In genomic region chr3:49804141-49805041, GRCh38 we compare ENCODE assay signal across 6 cellular contexts. TPM values are rescaled to one million over a fixed set of nuclear protein-coding genes. Genes with fewer than 3 reads are reported as not detected.
DNase-seq lines count a peak whose midpoint lies in the region; TF ChIP-seq lines count a peak whose summit lies in the region.

No MANE protein-coding gene starts in this region.

- H3K27ac ChIP-seq in breast epithelium (peak overlapping the region; percentile 90 to 97), neural progenitor cell (no peak overlapping the region)

- TF ChIP-seq POLR2A in breast epithelium (IDR thresholded peaks at IDR 0.05): no peak

- no peak overlapping the region for H2AFZ ChIP-seq in neural progenitor cell (replicated peaks)

- peak overlapping the region; percentile 87 for H3K4me2 ChIP-seq in neural progenitor cell

- DNase-seq in HAP-1 (ENCODE audit: low spot score in 2 of 2) (no peak), breast epithelium (ENCODE audit: low spot score in 2 of 2) (no peak), neural progenitor cell (ENCODE audit: low spot score) (no peak), HuH-7.5 (ENCODE audit: low spot score) (no peak), HCEC 1CT (no peak), SW 1271 (lab: John Stamatoyannopoulos, UW) (no peak)

- H3K27me3 ChIP-seq in HAP-1 (ENCODE audit: low read depth): no peaks in the 10 kb centered on the region
- H3K27me3 ChIP-seq in breast epithelium: no peaks in the 10 kb centered on the region
- peaks cover 40% of the 10 kb centered on the region for H3K27me3 ChIP-seq in neural progenitor cell

- in situ Hi-C loops in HAP-1 (cut with MboI; ENCODE audit: low sequenced_read_pairs): no loop called here

- no peak overlapping the region for H3K27ac Mint-ChIP-seq in neural progenitor cell

- TF ChIP-seq CTCF in breast epithelium (IDR thresholded peaks at IDR 0.05) (no peak), neural progenitor cell (IDR thresholded peaks at IDR 0.05) (no peak)

- no peak overlapping the region for H3K9ac ChIP-seq in neural progenitor cell

- H3K27me3 Mint-ChIP-seq in neural progenitor cell (ENCODE audit: insufficient read depth, low read depth): peaks cover 26% of the 10 kb centered on the region

- peaks cover 18% of the 10 kb centered on the region for H3F3A ChIP-seq in neural progenitor cell (ENCODE audit: low read depth)

- peaks cover 3% of the 10 kb centered on the region for H4K20me1 ChIP-seq in neural progenitor cell (ENCODE audit: low read depth)

- H3K9me3 ChIP-seq in HAP-1 (no peaks in the 10 kb centered on the region), breast epithelium (no peaks in the 10 kb centered on the region), neural progenitor cell (ENCODE audit: low read depth) (no peaks in the 10 kb centered on the region)

- H3K36me3 ChIP-seq in HAP-1 (replicated peaks) (no peaks in the 10 kb centered on the region), breast epithelium (peaks cover 4% of the 10 kb centered on the region), neural progenitor cell (no peaks in the 10 kb centered on the region)

- H3K79me2 ChIP-seq in neural progenitor cell (ENCODE audit: low read depth): no peaks in the 10 kb centered on the region

- H3K4me1 ChIP-seq in HAP-1: no peaks in the 10 kb centered on the region
- peaks cover 18 to 29% of the 10 kb centered on the region in 2 donors for H3K4me1 ChIP-seq in breast epithelium
- H3K4me1 ChIP-seq in neural progenitor cell: peaks cover 22% of the 10 kb centered on the region

- H3K4me3 ChIP-seq in HAP-1: peak overlapping the region; percentile 92; the same call in 1 of the 2 replicates
- peak overlapping the region; percentile 84 to 90 (median 89) for H3K4me3 ChIP-seq in breast epithelium
- no peak overlapping the region for H3K4me3 ChIP-seq in neural progenitor cell

- peaks cover 18% of the 10 kb centered on the region for H3K4me1 Mint-ChIP-seq in neural progenitor cell

- peak overlapping the region; percentile 92 for H3K4me3 Mint-ChIP-seq in neural progenitor cell

- H3K9me3 Mint-ChIP-seq in neural progenitor cell: no peaks in the 10 kb centered on the region

- H3K36me3 Mint-ChIP-seq in neural progenitor cell: no peaks in the 10 kb centered on the region

- intact Hi-C loops in breast epithelium (cut with DNase I; ENCODE audit: low total_unique reads): loop anchor here (5.0 kb wide), 2 partner anchors 38 to 1712 kb away; no protein-coding TSS in a partner anchor

RNA-seq across cellular contexts. Expression of gene INKA1, which starts 1.3 kb away (rescaled TPM):
- total RNA-seq in breast epithelium: 1 to 10 TPM; 2.3 to 4.5 (median 4.2) TPM
- total RNA-seq in neural progenitor cell (ENCODE audit: low replicate concordance): 0.84 TPM in 1 of 2 replicates, not detected in the other

RNA-seq across cellular contexts. Expression of gene CDHR4, which starts 4.7 kb away (rescaled TPM):
- total RNA-seq in breast epithelium (not detected), neural progenitor cell (ENCODE audit: low replicate concordance) (0.12 TPM in 1 of 2 replicates, not detected in the other)

RNA-seq across cellular contexts. Expression of gene UBA7, which starts 9.4 kb away (rescaled TPM):
- total RNA-seq in breast epithelium (10 to 100 TPM; 26.4 to 77.4 (median 50.5) TPM), neural progenitor cell (ENCODE audit: low replicate concordance) (0.47 and 4.3 TPM in 2 replicates)

RNA-seq across cellular contexts. Expression of gene IP6K1, which starts 18.0 kb away (rescaled TPM):
- total RNA-seq in breast epithelium (10 to 100 TPM; 24.8 to 45.9 (median 45.8) TPM), neural progenitor cell (ENCODE audit: low replicate concordance) (26.3 and 41.2 TPM in 2 replicates)

RNA-seq across cellular contexts. Expression of gene TRAIP, which starts 52.0 kb away (rescaled TPM):
- total RNA-seq in breast epithelium (1 to 10 TPM; 1.6 to 2.0 (median 1.9) TPM), neural progenitor cell (ENCODE audit: low replicate concordance) (24.4 and 32.2 TPM in 2 replicates)
